Comparison of ENCODE assay signal across 16 cellular contexts in genomic region chr16:69833791-69834282, GRCh38.
DNase-seq lines count a peak whose midpoint lies in the region; ATAC-seq and TF ChIP-seq lines count a peak whose summit lies in the region.
"Had no signal": no experiment of that assay in that cellular context is flagged by ENCODE, and none has a peak within 500 bp of the region (broad histone marks: within the 10 kb centered on the region; RNA-seq: fewer than 3 reads in every experiment).

No MANE protein-coding gene starts in this region.

- no peak overlapping the region for H3K18ac ChIP-seq in H9 (ENCODE audit: insufficient read length, low read depth, low read length)

- no peak overlapping the region for H3K56ac ChIP-seq in H9 (ENCODE audit: insufficient read length, low read depth, low read length)

- no peak overlapping the region for H2BK5ac ChIP-seq in H9 (ENCODE audit: insufficient read length, low read length)

- H2BK12ac ChIP-seq in H9 (ENCODE audit: insufficient read length, low read depth, low read length): no peak overlapping the region

- no peak overlapping the region for H2BK15ac ChIP-seq in H9 (ENCODE audit: low read depth, low read length)

- H3K23me2 ChIP-seq in H9 (ENCODE audit: insufficient read length, low read depth, low read length, poor library complexity, severe bottlenecking): no peaks in the 10 kb centered on the region

- ATAC-seq in left lobe of liver (peak; percentile 92), HG03439 (IDR thresholded peaks at IDR 0.05; ENCODE audit: unreplicated experiment) (no peak)
- ATAC-seq in stimulated activated memory B cell treated with anti-CD40 and anti-IgM and Interleukin-4, amounts not matched to agents 10 μg/mL and 1 μg/mL and 100 μg/mL, for 72 hours: no peak
- ATAC-seq: PC-3 had no signal

- no peak overlapping the region for H3K14ac ChIP-seq in H9 (ENCODE audit: insufficient read depth, low read length)

- no peak overlapping the region for H3K4me3 Mint-ChIP-seq in H9
- no peak overlapping the region for H3K4me3 Mint-ChIP-seq in stimulated activated memory B cell treated with anti-CD40 and anti-IgM and Interleukin-4, amounts not matched to agents 10 μg/mL and 1 μg/mL and 100 μg/mL, for 72 hours

- no peak for DNase-seq in H9
- DNase-seq in adipocyte (ENCODE audit: low read depth): no peak
- DNase-seq in left lobe of liver (ENCODE audit: low spot score): peak; percentile 63
- DNase-seq in smooth muscle cell (lab: John Stamatoyannopoulos, UW; ENCODE audit: unreplicated experiment): no peak
- no peak for DNase-seq in epidermal melanocyte (ENCODE audit: insufficient read length, low spot score)
- DNase-seq in GM20000 (ENCODE audit: low spot score): no peak
- DNase-seq: activated CD4-positive, alpha-beta T cell treated with anti-CD3 and anti-CD28 coated beads, Interleukin-2, amount 50 U/mL, for 4 hours; cortex of kidney; MV-4-11; NCI-H2227 treated with DMSO at 0.1 percent for 48 hours; PC-3; stimulated activated CD4-positive, alpha-beta T cell treated with anti-CD3 and anti-CD28 coated beads, Interleukin-1b, Interleukin-23, amount 100 ng/mL, for 48 hours; T-helper 2 cell had no signal

- H2BK120ac ChIP-seq in H9 (ENCODE audit: low read depth, low read length, poor library complexity, severe bottlenecking): no peak overlapping the region

- H3K27ac ChIP-seq in H9 (ENCODE audit: insufficient read length, low read depth, low read length) (no peak overlapping the region), smooth muscle cell (ENCODE audit: low read depth) (peak overlapping the region; percentile 22)
- H3K27ac ChIP-seq: HL-60 had no signal

- no peak overlapping the region for H3K23ac ChIP-seq in H9 (ENCODE audit: insufficient read length, low read depth, low read length)

- no peak overlapping the region for H3K9ac ChIP-seq in H9 (ENCODE audit: extremely low read depth, insufficient read length, low read length)
- peak overlapping the region; percentile 16 for H3K9ac ChIP-seq in adipocyte (ENCODE audit: low read length)
- no peak overlapping the region for H3K9ac ChIP-seq in smooth muscle cell (ENCODE audit: low read depth)

- no peak overlapping the region for H4K91ac ChIP-seq in H9 (ENCODE audit: insufficient read length, low read depth, low read length)

- H4K20me1 ChIP-seq in H9 (ENCODE audit: control insufficient read depth, insufficient read depth, insufficient read length) (no peaks in the 10 kb centered on the region), smooth muscle cell (ENCODE audit: low read depth) (no peaks in the 10 kb centered on the region)

- H3K4ac ChIP-seq in H9 (ENCODE audit: low read depth, low read length): no peak overlapping the region

- TF ChIP-seq CTCF in H9 (conservative IDR thresholded peaks at IDR 0.05): no peak
- TF ChIP-seq CTCF in smooth muscle cell (IDR thresholded peaks at IDR 0.05; ENCODE audit: borderline replicate concordance, insufficient read depth, poor library complexity, severe bottlenecking): no peak
- TF ChIP-seq CTCF in GM20000 (IDR thresholded peaks at IDR 0.05; ENCODE audit: extremely low read depth, missing control alignments): no peak

- H2AK5ac ChIP-seq in H9 (ENCODE audit: insufficient read length, low read length): no peak overlapping the region

- peak overlapping the region; percentile 42 to 86 (median 79); a peak in 4 of 7 replicates for H3K27ac Mint-ChIP-seq in H9
- H3K27ac Mint-ChIP-seq in stimulated activated memory B cell treated with anti-CD40 and anti-IgM and Interleukin-4, amounts not matched to agents 10 μg/mL and 1 μg/mL and 100 μg/mL, for 72 hours: no peak overlapping the region

- no peak overlapping the region for H4K5ac ChIP-seq in H9 (ENCODE audit: insufficient read length, low read depth, low read length)

- H3K9me3 Mint-ChIP-seq in H9: no peaks in the 10 kb centered on the region
- H3K9me3 Mint-ChIP-seq in stimulated activated memory B cell treated with anti-CD40 and anti-IgM and Interleukin-4, amounts not matched to agents 10 μg/mL and 1 μg/mL and 100 μg/mL, for 72 hours: no peaks in the 10 kb centered on the region

- peaks cover 4% of the 10 kb centered on the region for H3F3A ChIP-seq in smooth muscle cell (ENCODE audit: low read depth)

- no peaks in the 10 kb centered on the region for H3K79me1 ChIP-seq in H9 (ENCODE audit: insufficient read depth, low read depth, low read length, poor library complexity, severe bottlenecking)

- H2AFZ ChIP-seq in H9 (ENCODE audit: low read length) (no peak overlapping the region), smooth muscle cell (ENCODE audit: low read depth) (no peak overlapping the region)

- no peaks in the 10 kb centered on the region for H3K27me3 ChIP-seq in H9 (ENCODE audit: insufficient read depth, low read length)
- H3K27me3 ChIP-seq in adipocyte (replicated peaks; ENCODE audit: control insufficient read depth, insufficient read depth, low read length): no peaks in the 10 kb centered on the region
- H3K27me3 ChIP-seq in smooth muscle cell (ENCODE audit: low read depth): no peaks in the 10 kb centered on the region

- H3K4me2 ChIP-seq in H9 (ENCODE audit: insufficient read depth, insufficient read length, low read length) (no peak overlapping the region), smooth muscle cell (no peak overlapping the region)

- peaks cover 0 to 2% (median 0%) of the 10 kb centered on the region in 3 experiments; a peak in 1 of 7 replicates for H3K36me3 Mint-ChIP-seq in H9 (ENCODE audit: insufficient read depth in 1 of 3, low read depth in 3 of 3)
- H3K36me3 Mint-ChIP-seq in stimulated activated memory B cell treated with anti-CD40 and anti-IgM and Interleukin-4, amounts not matched to agents 10 μg/mL and 1 μg/mL and 100 μg/mL, for 72 hours: peaks cover 31% of the 10 kb centered on the region

- H2BK20ac ChIP-seq in H9 (ENCODE audit: low read depth, low read length, poor library complexity, severe bottlenecking): no peak overlapping the region

- no peaks in the 10 kb centered on the region for H3K27me3 Mint-ChIP-seq in H9 (ENCODE audit: low read depth)
- H3K27me3 Mint-ChIP-seq in stimulated activated memory B cell treated with anti-CD40 and anti-IgM and Interleukin-4, amounts not matched to agents 10 μg/mL and 1 μg/mL and 100 μg/mL, for 72 hours: no peaks in the 10 kb centered on the region

- H3T11ph ChIP-seq in H9 (ENCODE audit: low read length): no peak overlapping the region

- H3K36me3 ChIP-seq in adipocyte (ENCODE audit: control insufficient read depth, insufficient read depth, low read length, severe bottlenecking): no peaks in the 10 kb centered on the region
- no peaks in the 10 kb centered on the region for H3K36me3 ChIP-seq in smooth muscle cell (ENCODE audit: low read depth)

- H3K4me1 ChIP-seq in H9 (ENCODE audit: insufficient read depth, low read length) (no peaks in the 10 kb centered on the region; the same call in 1 of the 2 replicates), adipocyte (ENCODE audit: control insufficient read depth, insufficient read depth, low read length) (peaks cover 37% of the 10 kb centered on the region), smooth muscle cell (ENCODE audit: low read depth) (peaks cover 15% of the 10 kb centered on the region)

- H3K79me2 ChIP-seq in H9 (ENCODE audit: insufficient read depth, low read length) (no peaks in the 10 kb centered on the region), smooth muscle cell (ENCODE audit: low read depth) (no peaks in the 10 kb centered on the region)

- H3K4me3 ChIP-seq in adipocyte (ENCODE audit: low read length): no peak overlapping the region
- H3K4me3 ChIP-seq in smooth muscle cell: no peak overlapping the region

- peaks cover 15 to 26% of the 10 kb centered on the region in 2 experiments for H3K4me1 Mint-ChIP-seq in H9
- no peaks in the 10 kb centered on the region for H3K4me1 Mint-ChIP-seq in stimulated activated memory B cell treated with anti-CD40 and anti-IgM and Interleukin-4, amounts not matched to agents 10 μg/mL and 1 μg/mL and 100 μg/mL, for 72 hours

- no peak overlapping the region for H4K8ac ChIP-seq in H9 (replicated peaks; ENCODE audit: insufficient read length, low read depth, low read length)

- WGBS in H9 (ENCODE audit: extremely low coverage, insufficient read length, low lambda C conversion rate): no CpG with 5 or more reads among the region's 5 CpGs
- WGBS in smooth muscle cell (ENCODE audit: low lambda C conversion rate): 76% methylated on average over 5 of the region's 5 CpGs

- H3K9me3 ChIP-seq in H9 (ENCODE audit: control insufficient read depth, low read depth, low read length) (no peaks in the 10 kb centered on the region), adipocyte (ENCODE audit: control insufficient read depth, low read length) (no peaks in the 10 kb centered on the region), smooth muscle cell (replicated peaks; ENCODE audit: low read depth) (no peaks in the 10 kb centered on the region)
